8 cellular contexts compared by ENCODE assay signal in the genomic region with DNA sequence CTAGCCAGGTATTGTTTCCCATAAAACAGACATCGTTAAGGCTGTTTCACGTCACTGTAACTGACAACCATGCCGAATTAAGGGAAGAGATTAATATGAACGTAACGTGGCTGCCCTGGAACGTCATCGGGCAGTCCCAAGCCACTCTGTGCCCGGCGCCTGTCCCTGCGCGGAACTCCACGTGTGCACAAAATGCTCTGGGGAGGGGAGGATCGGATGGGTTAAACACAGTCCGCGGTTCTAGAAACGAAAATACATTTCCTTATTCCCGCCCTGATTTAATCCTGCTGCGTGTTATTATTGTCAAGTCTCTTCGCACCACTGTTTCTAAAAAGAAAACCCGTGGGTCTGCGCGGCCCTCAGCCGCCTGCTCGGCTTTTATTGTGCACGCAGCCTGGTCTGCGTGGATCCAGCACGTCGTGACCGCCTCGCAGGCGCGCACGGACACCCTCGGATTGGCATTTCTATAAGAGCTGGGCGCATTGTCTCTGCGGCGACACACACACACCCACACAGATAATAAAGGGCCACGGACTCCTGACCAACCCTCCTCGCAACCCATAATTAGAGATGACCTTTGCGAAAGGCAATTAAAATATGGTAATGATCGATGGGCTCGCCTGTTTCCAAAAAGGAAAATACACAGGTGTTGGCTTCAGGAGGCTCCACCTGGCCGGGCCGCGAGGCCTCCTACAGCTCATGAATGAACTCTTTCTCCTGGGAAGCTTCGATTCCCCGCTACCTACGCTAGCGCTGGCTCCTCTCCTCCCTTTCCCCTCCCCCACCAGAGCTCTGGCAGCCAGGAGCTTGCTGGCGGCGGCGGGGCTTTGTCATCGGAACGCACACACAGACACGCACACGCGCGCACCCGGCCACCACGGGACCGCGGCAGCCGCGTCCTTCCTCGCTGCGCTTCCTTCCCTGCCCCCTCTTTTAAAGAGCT.
A peak's percentile ranks its signal among the peaks of the same experiment; 100 is the strongest.
DNase-seq lines count a peak whose midpoint lies in the region; ATAC-seq and TF ChIP-seq lines count a peak whose summit lies in the region.

No MANE protein-coding gene starts in this region.

- no peaks in the 10 kb centered on the region for H3K27me3 ChIP-seq in CD4-positive, alpha-beta T cell (ENCODE audit: control insufficient read depth, insufficient read depth, low read length)
- H3K27me3 ChIP-seq in dorsolateral prefrontal cortex (peaks cover 0 to 99% (median 67%) of the 10 kb centered on the region in 45 donors), muscle layer of duodenum (ENCODE audit: low read depth, low read length) (no peaks in the 10 kb centered on the region)

- H3K4me3 ChIP-seq in dorsolateral prefrontal cortex, result peak overlapping the region; percentile 24 to 69 (median 50)
- peak overlapping the region; percentile 56 to 59 for H3K4me3 ChIP-seq in muscle layer of duodenum (ENCODE audit: low read depth in 1 of 2, low read length in 2 of 2)

- H3K27ac ChIP-seq in CD4-positive, alpha-beta T cell (ENCODE audit: low read depth, low read length), result peak overlapping the region; percentile 46
- peak overlapping the region in 21 of 59 donors; percentile 7 to 69 (median 35) for H3K27ac ChIP-seq in dorsolateral prefrontal cortex
- no peak overlapping the region for H3K27ac ChIP-seq in muscle layer of duodenum (ENCODE audit: low read length)

- POLR2A ChIA-PET in CD4-positive, alpha-beta T cell (lab: Charles Lee), result interaction anchor here (0.8 to 11.4 kb wide), 12 partner anchors 7 to 393 kb away, joined by 3 to 236 read pairs (median 8); partner anchors contain the start of gene BCOR

- no peaks in the 10 kb centered on the region for H3K9me3 ChIP-seq in CD4-positive, alpha-beta T cell (ENCODE audit: control insufficient read depth, low read length)
- no peaks in the 10 kb centered on the region for H3K9me3 ChIP-seq in muscle layer of duodenum (ENCODE audit: control insufficient read depth in 1 of 2, low read length in 2 of 2)

- H3K4me1 ChIP-seq in muscle layer of duodenum (ENCODE audit: control insufficient read depth in 1 of 2, insufficient read depth in 2 of 2, low read length in 2 of 2), result peaks cover 0 to 6% of the 10 kb centered on the region in 2 donors

- H3K4me1 Mint-ChIP-seq in CD4-positive, alpha-beta T cell (ENCODE audit: low read depth), result peaks cover 40% of the 10 kb centered on the region

- CTCF ChIA-PET in CD4-positive, alpha-beta T cell (lab: Charles Lee), result no interaction called here

- peak overlapping the region; percentile 93 for H3K4me3 Mint-ChIP-seq in CD4-positive, alpha-beta T cell

- H3K27ac Mint-ChIP-seq in CD4-positive, alpha-beta T cell, result peak overlapping the region; percentile 90

- no peaks in the 10 kb centered on the region for H3K36me3 Mint-ChIP-seq in CD4-positive, alpha-beta T cell (ENCODE audit: low read depth)

- no peaks in the 10 kb centered on the region for H3K27me3 Mint-ChIP-seq in CD4-positive, alpha-beta T cell

- no peak for TF ChIP-seq CTCF in CD4-positive, alpha-beta T cell (IDR thresholded peaks at IDR 0.05)
- TF ChIP-seq CTCF in dorsolateral prefrontal cortex (IDR thresholded peaks at IDR 0.05 in 54 of 56, conservative IDR thresholded peaks at IDR 0.05 in 2 of 56; ENCODE audit: low read depth in 1 of 56, partially characterized antibody in 56 of 56), result no peak

- no peak for DNase-seq in CD4-positive, alpha-beta T cell
- DNase-seq in NCI-H2081 (lab: John Stamatoyannopoulos, UW) (peak; percentile 76 to 82), dorsolateral prefrontal cortex (peak in 3 of 10 donors; percentile 38 to 65 (median 55)), UCSD-AML1 (lab: John Stamatoyannopoulos, UW; ENCODE audit: unreplicated experiment) (no peak)

- H3K36me3 ChIP-seq in muscle layer of duodenum (ENCODE audit: control insufficient read depth in 1 of 2, insufficient read depth in 2 of 2, low read length in 2 of 2), result no peaks in the 10 kb centered on the region

- ATAC-seq in CD4-positive, alpha-beta T cell (ENCODE audit: poor library complexity), result peak; percentile 13
- ATAC-seq in HG03139 (IDR thresholded peaks at IDR 0.05; ENCODE audit: unreplicated experiment) (no peak), GM18511 (IDR thresholded peaks at IDR 0.05; ENCODE audit: unreplicated experiment) (no peak), GM18502 (IDR thresholded peaks at IDR 0.05; ENCODE audit: poor library complexity, unreplicated experiment) (no peak)

- intact Hi-C loops in CD4-positive, alpha-beta T cell (cut with DNase I, micrococcal nuclease), result loop anchor here (5.0 to 10.0 kb wide), 3 partner anchors 155 to 433 kb away; no protein-coding TSS in a partner anchor
- intact Hi-C loops in dorsolateral prefrontal cortex (cut with DNase I), result no loop called here

- no peaks in the 10 kb centered on the region for H3K9me3 Mint-ChIP-seq in CD4-positive, alpha-beta T cell

Comparison
In these comparisons a context has a peak if more than half of its experiments do, and no peak if none do; other contexts are left out.
1. DNase-seq: peak in NCI-H2081 (2 of 2); none in CD4-positive, alpha-beta T cell (0 of 10) and UCSD-AML1 (single experiment).
2. intact Hi-C loops: an anchor here in CD4-positive, alpha-beta T cell (5.0 to 10.0 kb wide); none called in dorsolateral prefrontal cortex.